Comparison of ENCODE assay signal across 8 cellular contexts in genomic region chr2:42360890-42361727, GRCh38. TPM values are rescaled to one million over a fixed set of nuclear protein-coding genes. Genes with fewer than 3 reads are reported as not detected.
DNase-seq lines count a peak whose midpoint lies in the region; ATAC-seq and TF ChIP-seq lines count a peak whose summit lies in the region.

Gene COX7A2L (minus strand): TSS chr2:42361217. CDS start chr2:42361161, 56 bp downstream.

- peak; percentile 94 for DNase-seq in GM13977 (ENCODE audit: low spot score)
- DNase-seq in NCI-H1694 (lab: John Stamatoyannopoulos, UW) = peak; percentile 94
- peak; percentile 96 for DNase-seq in amniotic stem cell (lab: John Stamatoyannopoulos, UW)
- DNase-seq in left cardiac atrium = peak; percentile 96
- DNase-seq in progenitor cell of endocrine pancreas (ENCODE audit: low spot score, unreplicated experiment) = peak; percentile 93
- DNase-seq in ureter (ENCODE audit: low spot score) = peak; percentile 99

- TF ChIP-seq CTCF in GM13977 (IDR thresholded peaks at IDR 0.05; ENCODE audit: extremely low read depth, insufficient read depth, missing control alignments) (peak; percentile 28), progenitor cell of endocrine pancreas (IDR thresholded peaks at IDR 0.05; ENCODE audit: unreplicated experiment) (peak; percentile 19)

- H3K4me1 Mint-ChIP-seq in T-helper 1 cell treated with Interleukin-12 subunit alpha and Interleukin-12 subunit beta and Interleukin-4 antibody, amounts not matched to agents 30 μg/mL and 1 μg/mL, for 36 hours (ENCODE audit: low read depth) = peaks cover 39% of the 10 kb centered on the region
- H3K4me1 Mint-ChIP-seq in progenitor cell of endocrine pancreas (ENCODE audit: low read depth) = peaks cover 25% of the 10 kb centered on the region

- H3K27me3 Mint-ChIP-seq in T-helper 1 cell treated with Interleukin-12 subunit alpha and Interleukin-12 subunit beta and Interleukin-4 antibody, amounts not matched to agents 30 μg/mL and 1 μg/mL, for 36 hours (ENCODE audit: low read depth) = no peaks in the 10 kb centered on the region
- H3K27me3 Mint-ChIP-seq in progenitor cell of endocrine pancreas = no peaks in the 10 kb centered on the region

- intact Hi-C loops in left cardiac atrium (cut with DNase I) = no loop called here

- ATAC-seq in HG02884 (IDR thresholded peaks at IDR 0.05; ENCODE audit: unreplicated experiment) = peak; percentile 89
- peak; percentile 99 for ATAC-seq in left cardiac atrium

- in situ Hi-C loops in GM13977 (cut with MboI; ENCODE audit: low pct_unique_long_range_greater_than_20kb, low sequenced_read_pairs, unreplicated experiment) = no loop called here

- H3K36me3 Mint-ChIP-seq in T-helper 1 cell treated with Interleukin-12 subunit alpha and Interleukin-12 subunit beta and Interleukin-4 antibody, amounts not matched to agents 30 μg/mL and 1 μg/mL, for 36 hours (ENCODE audit: low read depth) = peaks cover 4% of the 10 kb centered on the region
- H3K36me3 Mint-ChIP-seq in progenitor cell of endocrine pancreas (ENCODE audit: insufficient read depth) = no peaks in the 10 kb centered on the region

- H3K27ac Mint-ChIP-seq in T-helper 1 cell treated with Interleukin-12 subunit alpha and Interleukin-12 subunit beta and Interleukin-4 antibody, amounts not matched to agents 30 μg/mL and 1 μg/mL, for 36 hours = peak within 1 kb of the TSS; percentile 98
- H3K27ac Mint-ChIP-seq in progenitor cell of endocrine pancreas = peak within 1 kb of the TSS; percentile 100

- H3K4me3 Mint-ChIP-seq in T-helper 1 cell treated with Interleukin-12 subunit alpha and Interleukin-12 subunit beta and Interleukin-4 antibody, amounts not matched to agents 30 μg/mL and 1 μg/mL, for 36 hours = peak within 1 kb of the TSS; percentile 93
- H3K4me3 Mint-ChIP-seq in progenitor cell of endocrine pancreas (ENCODE audit: low read depth) = peak within 1 kb of the TSS; percentile 96

- H3K9me3 Mint-ChIP-seq in T-helper 1 cell treated with Interleukin-12 subunit alpha and Interleukin-12 subunit beta and Interleukin-4 antibody, amounts not matched to agents 30 μg/mL and 1 μg/mL, for 36 hours = no peaks in the 10 kb centered on the region
- no peaks in the 10 kb centered on the region for H3K9me3 Mint-ChIP-seq in progenitor cell of endocrine pancreas (ENCODE audit: low read depth)

RNA-seq across cellular contexts. Expression of gene COX7A2L, which starts in this region (rescaled TPM):
- 100 to 1,000 TPM in 1 of 2 donors, 10 to 100 TPM in 1; 86.7 to 101 TPM for total RNA-seq in left cardiac atrium
- 84.3 and 85.7 TPM in 2 replicates for total RNA-seq in progenitor cell of endocrine pancreas
- 89.9 TPM for total RNA-seq in ureter

Comparison
In these comparisons a context has a peak if more than half of its experiments do, and no peak if none do; other contexts are left out.
1. Peak in every context shown above with its lines: DNase-seq and ATAC-seq.